Comparison of ENCODE assay signal across 19 cellular contexts in genomic region chr5:92086059-92086811, GRCh38.
DNase-seq lines count a peak whose midpoint lies in the region; ATAC-seq, FAIRE-seq and TF ChIP-seq lines count a peak whose summit lies in the region.
"Had no signal": no experiment of that assay in that cellular context is flagged by ENCODE, and none has a peak within 500 bp of the region (broad histone marks: within the 10 kb centered on the region; RNA-seq: fewer than 3 reads in every experiment).

No MANE protein-coding gene starts in this region.

- no peak for DNase-seq in A549 (ENCODE audit: low read depth in 1 of 2, low spot score in 1 of 2)
- no peak for DNase-seq in frontal cortex (ENCODE audit: low spot score in 2 of 2)
- DNase-seq in NCI-H748 treated with DMSO at 0.1 percent for 48 hours (lab: John Stamatoyannopoulos, UW) = no peak
- no peak for DNase-seq in AG20443 (ENCODE audit: low spot score)
- DNase-seq in CD1c-positive myeloid dendritic cell (ENCODE audit: extremely low spot score) = no peak
- DNase-seq: ACHN; C1 segment of cervical spinal cord; Caco-2; CD4-positive, CD25-positive, alpha-beta regulatory T cell; CD8-positive, alpha-beta T cell; DMS153; DND-41; GDM1; GOT3 had no signal

- H3K4me3 ChIP-seq in A549 (no peak overlapping the region), HEK293 (ENCODE audit: low read depth, low read length) (no peak overlapping the region)
- H3K4me3 ChIP-seq: GM12878, HAP-1 had no signal

- TF ChIP-seq CTCF in A549 (IDR thresholded peaks at IDR 0.05) (no peak), HEK293 (tag by site-specific recombination; IDR thresholded peaks at IDR 0.05) (no peak)

- 74% methylated on average over 8 of the region's 8 CpGs for WGBS in A549 (ENCODE audit: missing lambda C conversion rate)

- H3K4me2 ChIP-seq in A549 = no peak overlapping the region

- TF ChIP-seq RAD21 in A549 (conservative IDR thresholded peaks at IDR 0.05 in 1 of 2, IDR thresholded peaks at IDR 0.05 in 1 of 2) = no peak

- TF ChIP-seq POLR2A in A549 (IDR thresholded peaks at IDR 0.05; ENCODE audit: low read length) = no peak

- no peak for ATAC-seq in A549
- ATAC-seq: CD8-positive, alpha-beta T cell; GM12878 had no signal

- CTCF ChIA-PET in A549 (lab: Yijun Ruan, JAX) (no interaction called here), HEK293 (lab: Yijun Ruan, JAX) (no interaction called here)

- no peaks in the 10 kb centered on the region for H3K36me3 ChIP-seq in HEK293 (ENCODE audit: control insufficient read depth in 2 of 2, insufficient read depth in 1 of 2, low read length in 2 of 2)
- H3K36me3 ChIP-seq: HAP-1 had no signal

- H3K27ac ChIP-seq in A549 (no peak overlapping the region), HEK293 (ENCODE audit: extremely low read depth, low read depth, low read length) (no peak overlapping the region)

- H3K9me3 ChIP-seq in A549 = no peaks in the 10 kb centered on the region
- H3K9me3 ChIP-seq in HEK293 (ENCODE audit: control insufficient read depth, insufficient read depth, low read depth, low read length) = no peaks in the 10 kb centered on the region
- H3K9me3 ChIP-seq: Caco-2, HAP-1 had no signal

- FAIRE-seq in A549 (lab: Jason Lieb, UNC) (no peak), frontal cortex (lab: Jason Lieb, UNC) (peak; percentile 13)
- FAIRE-seq: GM12878, GM19239, H54 had no signal

- POLR2A ChIA-PET in A549 (lab: Yijun Ruan, JAX) = no interaction called here
- POLR2A ChIA-PET in HEK293 (lab: Yijun Ruan, JAX) = no interaction called here

- H3K4me1 ChIP-seq in A549 = no peaks in the 10 kb centered on the region
- H3K4me1 ChIP-seq in HEK293 (ENCODE audit: control insufficient read depth, insufficient read depth, low read length) = no peaks in the 10 kb centered on the region
- H3K4me1 ChIP-seq: Caco-2, HAP-1 had no signal

- no peak for TF ChIP-seq EP300 in A549 (IDR thresholded peaks at IDR 0.05)

TF ChIP-seq in A549, 52 proteins besides CTCF, POLR2A, EP300 and RAD21:
- TF ChIP-seq ZC3H11A (IDR thresholded peaks at IDR 0.05) (peak; percentile 83), CHD4 (IDR thresholded peaks at IDR 0.05; ENCODE audit: borderline replicate concordance) (no peak)
TF ChIP-seq in A549: peak in this region for 1.

TF ChIP-seq in HEK293, 187 proteins besides CTCF, POLR2A, EP300 and RAD21 (continues in another document):
- TF ChIP-seq ZNF426 (tag by site-specific recombination; IDR thresholded peaks at IDR 0.05) = peak; percentile 92
- TF ChIP-seq ATF2 (tag by site-specific recombination; IDR thresholded peaks at IDR 0.05; ENCODE audit: low read depth) = no peak
- TF ChIP-seq ZNF629 (tag by site-specific recombination; IDR thresholded peaks at IDR 0.05) = 0 out of 2 replicates have a peak, but pooled peaks have one; percentile 15
- TF ChIP-seq ZNF202 (tag by site-specific recombination; IDR thresholded peaks at IDR 0.05; ENCODE audit: borderline replicate concordance) = peak; percentile 88; the same call in 1 of the 2 replicates
- TF ChIP-seq ZNF529 (tag by site-specific recombination; IDR thresholded peaks at IDR 0.05; ENCODE audit: insufficient replicate concordance) = peak; percentile 26
- TF ChIP-seq ZNF266 (tag by site-specific recombination; IDR thresholded peaks at IDR 0.05; ENCODE audit: low read depth) = peak; percentile 64
- TF ChIP-seq ZNF138 (tag by site-specific recombination; IDR thresholded peaks at IDR 0.05; ENCODE audit: borderline replicate concordance) = peak; percentile 13; the same call in 1 of the 2 replicates
- TF ChIP-seq ZNF501 (tag by site-specific recombination; IDR thresholded peaks at IDR 0.05) = peak; percentile 62; the same call in 1 of the 2 replicates
- TF ChIP-seq ZBTB49 (tag by site-specific recombination; IDR thresholded peaks at IDR 0.05; ENCODE audit: low read depth) = no peak
- TF ChIP-seq ZNF274 (IDR thresholded peaks at IDR 0.05; ENCODE audit: low read length) = no peak
- TF ChIP-seq ZNF274 (tag by site-specific recombination; IDR thresholded peaks at IDR 0.05; ENCODE audit: borderline replicate concordance) = no peak
- peak; percentile 59; the same call in 1 of the 2 replicates for TF ChIP-seq ZNF580 (tag by site-specific recombination; IDR thresholded peaks at IDR 0.05)
- TF ChIP-seq ZNF394 (tag by site-specific recombination; IDR thresholded peaks at IDR 0.05; ENCODE audit: borderline replicate concordance) = peak; percentile 90
- peak; percentile 27; the same call in 1 of the 2 replicates for TF ChIP-seq GLI2 (tag by site-specific recombination; IDR thresholded peaks at IDR 0.05; ENCODE audit: borderline replicate concordance, low read depth)
- no peak for TF ChIP-seq TRIM28 (IDR thresholded peaks at IDR 0.05; ENCODE audit: borderline replicate concordance, low read length)
- TF ChIP-seq ZNF555 (tag by site-specific recombination; conservative IDR thresholded peaks at IDR 0.05) = peak; percentile 90
- TF ChIP-seq OSR2 (tag by site-specific recombination; IDR thresholded peaks at IDR 0.05) = no peak
- peak; percentile 79 for TF ChIP-seq ZNF623 (tag by site-specific recombination; IDR thresholded peaks at IDR 0.05)
- 0 out of 2 replicates have a peak, but pooled peaks have one; percentile 50 for TF ChIP-seq ZNF560 (tag by site-specific recombination; IDR thresholded peaks at IDR 0.05; ENCODE audit: borderline replicate concordance)

Comparison
In these comparisons a context has a peak if more than half of its experiments do, and no peak if none do; other contexts are left out.
1. Of the 5 proteins assayed by ChIP-seq in both HEK293 and A549: peak only in HEK293: REST; only in A549: none; in both: none; in neither: 4.